9 cellular contexts compared by ENCODE assay signal in the genomic region with DNA sequence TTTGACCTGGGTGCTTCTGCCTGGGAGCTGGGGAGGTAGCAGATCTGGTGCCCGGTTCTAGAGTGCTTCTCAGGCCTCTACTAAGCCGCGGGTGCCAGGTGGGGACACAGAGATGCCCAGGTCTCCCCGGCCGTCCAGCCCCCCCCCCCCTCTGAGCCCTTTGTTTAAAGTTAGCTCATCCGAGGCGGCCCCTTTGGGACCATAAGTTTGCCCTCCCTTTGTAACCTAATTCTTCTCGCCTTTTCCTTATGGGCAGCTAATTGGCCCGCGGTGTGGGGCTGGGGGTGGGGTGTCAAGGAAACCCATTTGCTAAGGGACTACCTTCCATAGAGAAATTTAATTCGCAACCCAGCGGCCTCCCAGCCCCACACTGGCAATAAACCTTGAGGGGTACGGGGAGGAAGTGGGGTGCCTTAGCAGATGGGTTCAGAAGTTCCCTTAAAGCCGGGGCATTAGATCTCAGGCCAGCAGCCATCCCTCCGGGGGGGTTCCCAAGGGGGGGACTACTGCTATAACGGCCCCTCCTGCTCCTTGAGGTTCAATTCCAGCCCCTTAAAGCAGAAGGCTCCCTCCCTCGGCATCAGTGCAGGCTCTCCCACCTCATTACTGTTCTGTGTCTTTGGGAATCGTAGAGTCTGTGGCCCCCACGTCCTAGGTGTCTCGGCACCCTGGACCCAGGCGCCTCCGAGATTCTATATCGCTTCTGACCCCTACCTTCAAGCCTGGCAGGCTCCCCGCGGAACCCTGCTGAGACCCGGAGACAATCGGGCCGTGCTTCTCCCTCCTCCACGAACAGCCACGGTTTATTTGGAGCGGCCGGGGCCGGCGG. TPM values are rescaled to one million over a fixed set of nuclear protein-coding genes. Genes with fewer than 3 reads are reported as not detected.
DNase-seq lines count a peak whose midpoint lies in the region; ATAC-seq and TF ChIP-seq lines count a peak whose summit lies in the region.
"Had no signal": no experiment of that assay in that cellular context is flagged by ENCODE, and none has a peak within 500 bp of the region (broad histone marks: within the 10 kb centered on the region; RNA-seq: fewer than 3 reads in every experiment).

No MANE protein-coding gene starts in this region.

- H3K27ac Mint-ChIP-seq in CD8-positive, alpha-beta T cell: no peak overlapping the region
- H3K27ac Mint-ChIP-seq in endodermal cell: no peak overlapping the region

- H3K36me3 ChIP-seq in CD8-positive, alpha-beta T cell (ENCODE audit: insufficient read depth, low read length): no peaks in the 10 kb centered on the region
- H3K36me3 ChIP-seq in KMS-11 (ENCODE audit: insufficient read depth) (no peaks in the 10 kb centered on the region), endodermal cell (ENCODE audit: control insufficient read depth, insufficient read depth, low read length) (no peaks in the 10 kb centered on the region), ovary (no peaks in the 10 kb centered on the region), brain microvascular endothelial cell (replicated peaks) (no peaks in the 10 kb centered on the region)

- no peaks in the 10 kb centered on the region for H3K9me3 Mint-ChIP-seq in CD8-positive, alpha-beta T cell
- H3K9me3 Mint-ChIP-seq in endodermal cell: no peaks in the 10 kb centered on the region

- no peaks in the 10 kb centered on the region for H3K79me2 ChIP-seq in KMS-11 (ENCODE audit: insufficient read depth, low read depth)

- no peaks in the 10 kb centered on the region for H4K20me1 ChIP-seq in KMS-11 (ENCODE audit: insufficient read depth)

- TF ChIP-seq CTCF in CD8-positive, alpha-beta T cell (IDR thresholded peaks at IDR 0.05): no peak
- TF ChIP-seq CTCF in KMS-11 (conservative IDR thresholded peaks at IDR 0.05; ENCODE audit: low read depth, low read length) (no peak), endodermal cell (conservative IDR thresholded peaks at IDR 0.05) (no peak), ovary (IDR thresholded peaks at IDR 0.05) (no peak), brain microvascular endothelial cell (IDR thresholded peaks at IDR 0.05; ENCODE audit: low read depth, low read length, missing control alignments) (no peak)

- H3K4me3 Mint-ChIP-seq in CD8-positive, alpha-beta T cell: peak overlapping the region; percentile 53
- peak overlapping the region; percentile 62 for H3K4me3 Mint-ChIP-seq in endodermal cell

- CTCF ChIA-PET in CD8-positive, alpha-beta T cell (lab: Charles Lee): no interaction called here

- no peak overlapping the region for H2AFZ ChIP-seq in KMS-11 (ENCODE audit: low read depth)

- peaks cover 58% of the 10 kb centered on the region for H3K27me3 Mint-ChIP-seq in CD8-positive, alpha-beta T cell (ENCODE audit: low read depth)
- H3K27me3 Mint-ChIP-seq in endodermal cell (ENCODE audit: insufficient read depth): peaks cover 94% of the 10 kb centered on the region

- in situ Hi-C loops in brain microvascular endothelial cell (cut with HindIII; ENCODE audit: low pct_ligation_motif_present, low sequenced_read_pairs): no loop called here

- TF ChIP-seq POLR2A in ovary (IDR thresholded peaks at IDR 0.05): no peak

- H3K36me3 Mint-ChIP-seq in CD8-positive, alpha-beta T cell: no peaks in the 10 kb centered on the region
- no peaks in the 10 kb centered on the region for H3K36me3 Mint-ChIP-seq in endodermal cell (ENCODE audit: low read depth)

- TF ChIP-seq EP300 in ovary (IDR thresholded peaks at IDR 0.05): no peak

- 2% methylated on average over 17 to 34 of the region's 34 CpGs for WGBS in endodermal cell (ENCODE audit: insufficient coverage in 1 of 2, insufficient read length in 1 of 2), 2 experiments
- WGBS in ovary, 3 donors: 14 to 30% (median 19%) methylated on average over 34 of the region's 34 CpGs

- no peaks in the 10 kb centered on the region for H3K9me3 ChIP-seq in CD8-positive, alpha-beta T cell (ENCODE audit: low read length)
- H3K9me3 ChIP-seq in endodermal cell (ENCODE audit: control insufficient read depth, low read length) (no peaks in the 10 kb centered on the region), ovary (no peaks in the 10 kb centered on the region)

- no peak overlapping the region for H3K4me3 ChIP-seq in CD8-positive, alpha-beta T cell (ENCODE audit: low read depth, low read length)
- H3K4me3 ChIP-seq in KMS-11 (IDR thresholded peaks at IDR 0.05; ENCODE audit: insufficient read depth, low read depth, low read length) (peak overlapping the region; percentile 1), endodermal cell (ENCODE audit: low read length) (no peak overlapping the region), ovary (peak overlapping the region; percentile 58), brain microvascular endothelial cell (ENCODE audit: low read depth, low read length) (no peak overlapping the region)

- intact Hi-C loops in CD8-positive, alpha-beta T cell (cut with DNase I, micrococcal nuclease): loop anchor here in 1 of 2 experiments (5.0 kb wide), 1 partner anchor 116 kb away; no protein-coding TSS in a partner anchor
- intact Hi-C loops in ovary (cut with DNase I): loop anchor here in 2 of 4 donors (5.0 to 10.0 kb wide), 2 partner anchors 64 to 416 kb away; no protein-coding TSS in a partner anchor

- DNase-seq in CD8-positive, alpha-beta T cell: peak in 1 of 7 experiments; percentile 16
- DNase-seq in endodermal cell: peak; percentile 79
- peak in 2 of 5 donors; percentile 22 to 28 for DNase-seq in ovary
- no peak for DNase-seq in amniotic stem cell (lab: John Stamatoyannopoulos, UW)
- no peak for DNase-seq in NCI-H2196 (lab: John Stamatoyannopoulos, UW; ENCODE audit: unreplicated experiment)
- no peak for DNase-seq in brain microvascular endothelial cell
- DNase-seq: NCI-H1694 had no signal

- H3K4me2 ChIP-seq in KMS-11: no peak overlapping the region

- peaks cover 38% of the 10 kb centered on the region for H3K4me1 Mint-ChIP-seq in CD8-positive, alpha-beta T cell (ENCODE audit: low read depth)
- H3K4me1 Mint-ChIP-seq in endodermal cell: peaks cover 16% of the 10 kb centered on the region

- H3K9ac ChIP-seq in KMS-11 (no peak overlapping the region), endodermal cell (ENCODE audit: extremely low read depth, low read length, poor library complexity, severe bottlenecking) (no peak overlapping the region)

- POLR2A ChIA-PET in CD8-positive, alpha-beta T cell (lab: Charles Lee): no interaction called here

- H3K4me1 ChIP-seq in CD8-positive, alpha-beta T cell (ENCODE audit: insufficient read depth, low read length): peaks cover 63% of the 10 kb centered on the region
- H3K4me1 ChIP-seq in KMS-11 (ENCODE audit: low read depth, poor library complexity, severe bottlenecking): no peaks in the 10 kb centered on the region
- peaks cover 5% of the 10 kb centered on the region for H3K4me1 ChIP-seq in endodermal cell (ENCODE audit: control insufficient read depth, insufficient read depth, low read length)
- peaks cover 19% of the 10 kb centered on the region for H3K4me1 ChIP-seq in ovary (ENCODE audit: insufficient read depth)

- H3K27me3 ChIP-seq in CD8-positive, alpha-beta T cell (ENCODE audit: insufficient read depth, low read length): peaks cover 71% of the 10 kb centered on the region
- peaks cover 88% of the 10 kb centered on the region for H3K27me3 ChIP-seq in KMS-11 (ENCODE audit: insufficient read depth, low read depth)
- H3K27me3 ChIP-seq in endodermal cell (ENCODE audit: control insufficient read depth, insufficient read depth, low read length, poor library complexity, severe bottlenecking): peaks cover 100% of the 10 kb centered on the region
- peaks cover 10% of the 10 kb centered on the region for H3K27me3 ChIP-seq in ovary
- peaks cover 97% of the 10 kb centered on the region for H3K27me3 ChIP-seq in brain microvascular endothelial cell (replicated peaks)

- no peak overlapping the region for H3K27ac ChIP-seq in CD8-positive, alpha-beta T cell (ENCODE audit: low read depth, low read length)
- no peak overlapping the region for H3K27ac ChIP-seq in KMS-11
- no peak overlapping the region for H3K27ac ChIP-seq in endodermal cell (ENCODE audit: low read depth, low read length)
- no peak overlapping the region for H3K27ac ChIP-seq in ovary
- no peak overlapping the region for H3K27ac ChIP-seq in brain microvascular endothelial cell

- ATAC-seq in CD8-positive, alpha-beta T cell: no peak
- ATAC-seq in GM18909 (IDR thresholded peaks at IDR 0.05; ENCODE audit: poor library complexity, unreplicated experiment): no peak

RNA-seq across cellular contexts. Expression of gene GATA2, which starts 1.7 kb away (rescaled TPM):
- under 1 TPM; 0.27 to 0.39 TPM for total RNA-seq in CD8-positive, alpha-beta T cell
- 1 to 10 TPM; 1.2 to 1.6 TPM for total RNA-seq in endodermal cell
- polyA plus RNA-seq in endodermal cell (2013, experiment 1 of 2): 4.4 TPM
- 3.9 TPM for polyA plus RNA-seq in endodermal cell (2013, experiment 2 of 2)
- 10 to 100 TPM in 1 of 7 donors, 1 to 10 TPM in 6; 4.0 to 16.1 (median 6.1) TPM for total RNA-seq in ovary
- polyA plus RNA-seq in ovary: 1 to 10 TPM; 5.1 to 8.1 TPM

RNA-seq across cellular contexts. Expression of gene DNAJB8, which starts 24.6 kb away (rescaled TPM):
- not detected for total RNA-seq in CD8-positive, alpha-beta T cell
- total RNA-seq in endodermal cell (not detected), ovary (not detected)
- not detected for polyA plus RNA-seq in endodermal cell (2013, experiment 1 of 2)
- not detected for polyA plus RNA-seq in endodermal cell (2013, experiment 2 of 2)
- polyA plus RNA-seq in ovary: not detected

Comparison
In these comparisons a context has a peak if more than half of its experiments do, and no peak if none do; other contexts are left out.
1. H3K4me3 ChIP-seq: peak in KMS-11 (single experiment) and ovary (single experiment); none in CD8-positive, alpha-beta T cell (single experiment), endodermal cell (single experiment) and brain microvascular endothelial cell (single experiment).